In the genomic region with DNA sequence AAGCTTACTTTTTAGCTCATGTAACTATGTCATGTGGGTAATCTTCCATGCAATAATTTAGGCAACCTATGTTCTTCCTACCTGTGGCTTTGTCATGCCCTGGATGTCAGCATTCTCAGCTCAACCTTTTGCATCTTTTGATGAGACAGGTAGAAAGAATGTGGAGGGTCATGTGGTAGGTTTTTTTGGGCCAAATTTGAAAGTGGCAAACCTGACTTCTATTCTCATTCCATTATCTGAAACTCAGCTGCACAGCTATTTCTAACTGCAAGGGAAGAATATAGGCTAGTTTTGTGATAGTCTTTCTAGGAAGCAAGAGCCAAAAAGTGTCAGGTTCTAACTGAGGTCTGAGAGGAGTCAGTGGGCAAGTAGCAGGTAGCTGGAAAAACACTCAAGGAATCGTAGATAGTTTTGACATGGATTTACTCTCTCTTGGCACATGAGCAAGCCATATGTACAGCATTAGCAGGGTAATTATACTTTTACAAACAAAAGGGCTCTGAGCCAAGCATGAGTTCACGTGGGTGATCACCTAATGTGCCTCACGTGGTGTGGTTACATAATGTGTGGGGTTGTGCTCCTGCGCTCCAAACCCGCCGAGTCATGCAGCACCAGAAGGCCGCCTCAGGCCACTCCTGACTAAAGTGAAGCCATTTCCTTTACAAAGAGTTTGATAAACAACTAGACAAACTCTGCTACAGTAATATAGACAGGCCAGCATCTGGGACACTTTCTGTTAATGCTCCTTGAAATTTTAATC, we compare ENCODE assay signal across 15 cellular contexts.
DNase-seq lines count a peak whose midpoint lies in the region; ATAC-seq and TF ChIP-seq lines count a peak whose summit lies in the region.
"Had no signal": no experiment of that assay in that cellular context is flagged by ENCODE, and none has a peak within 500 bp of the region (broad histone marks: within the 10 kb centered on the region; RNA-seq: fewer than 3 reads in every experiment).

No MANE protein-coding gene starts in this region.

- H3K27ac ChIP-seq in upper lobe of right lung (no peak overlapping the region), MM.1S (ENCODE audit: low read length) (no peak overlapping the region)
- H3K27ac ChIP-seq: colonic mucosa had no signal

- TF ChIP-seq CTCF in astrocyte of the spinal cord (IDR thresholded peaks at IDR 0.05; ENCODE audit: low read depth, low read length), result no peak
- TF ChIP-seq CTCF in upper lobe of right lung (IDR thresholded peaks at IDR 0.05), result no peak
- no peak for TF ChIP-seq CTCF in MM.1S (IDR thresholded peaks at IDR 0.05; ENCODE audit: low read length)

- DNase-seq in DMS 273 treated with DMSO at 0.1 percent for 48 hours (lab: John Stamatoyannopoulos, UW), result peak; percentile 97
- DNase-seq in NAMALWA (ENCODE audit: low spot score), result peak; percentile 31
- DNase-seq in astrocyte of the spinal cord (ENCODE audit: low read depth, low spot score), result peak; percentile 22
- peak; percentile 71 for DNase-seq in islet precursor cell
- DNase-seq in upper lobe of right lung, result no peak
- no peak for DNase-seq in SIG-M5 treated with dmso at 0.1 percent for 504 hours (lab: John Stamatoyannopoulos, UW; ENCODE audit: unreplicated experiment)
- no peak for DNase-seq in MV-4-11 (lab: John Stamatoyannopoulos, UW)
- DNase-seq in MM.1S, result no peak
- DNase-seq: activated CD8-positive, alpha-beta memory T cell treated with anti-CD3 and anti-CD28 coated beads, Interleukin-2, amount 50 U/mL, for 48 hours; activated naive CD8-positive, alpha-beta T cell treated with anti-CD3 and anti-CD28 coated beads, Interleukin-2, amount 10 ng/mL, durations not matched to agents 7 days and 5 days; colonic mucosa; NCI-H1105 treated with DMSO at 0.1 percent for 48 hours; nephron progenitor cell had no signal

- no peaks in the 10 kb centered on the region for H4K20me1 ChIP-seq in MM.1S (ENCODE audit: insufficient read depth, low read length)

- H3K4me1 ChIP-seq in upper lobe of right lung (no peaks in the 10 kb centered on the region), MM.1S (ENCODE audit: low read length) (no peaks in the 10 kb centered on the region)
- H3K4me1 ChIP-seq: colonic mucosa had no signal

- ATAC-seq in upper lobe of right lung, result no peak
- ATAC-seq: SK-N-SH treated with all-trans-retinoic acid at 6 μM for 48 hours, WTC11 had no signal

- no peak overlapping the region for H2AFZ ChIP-seq in MM.1S (ENCODE audit: low read length)

- H3K4me2 ChIP-seq in MM.1S (ENCODE audit: low read depth, low read length), result no peak overlapping the region

- in situ Hi-C loops in astrocyte of the spinal cord (cut with HindIII; ENCODE audit: low sequenced_read_pairs), result no loop called here

- H3K9me2 ChIP-seq in MM.1S (replicated peaks; ENCODE audit: insufficient read depth, low read length), result no peaks in the 10 kb centered on the region

- H3K4me3 ChIP-seq in astrocyte of the spinal cord (ENCODE audit: low read depth, low read length), result no peak overlapping the region
- no peak overlapping the region for H3K4me3 ChIP-seq in upper lobe of right lung
- H3K4me3 ChIP-seq in MM.1S (ENCODE audit: low read length), result no peak overlapping the region
- H3K4me3 ChIP-seq: colonic mucosa had no signal

- H3K27me3 ChIP-seq in upper lobe of right lung, result no peaks in the 10 kb centered on the region
- H3K27me3 ChIP-seq in MM.1S (replicated peaks; ENCODE audit: insufficient read depth, low read length), result no peaks in the 10 kb centered on the region
- H3K27me3 ChIP-seq: colonic mucosa had no signal

- intact Hi-C loops in upper lobe of right lung (cut with DNase I), result no loop called here

- H3K9me3 ChIP-seq in upper lobe of right lung, result no peaks in the 10 kb centered on the region
- no peaks in the 10 kb centered on the region for H3K9me3 ChIP-seq in MM.1S (replicated peaks; ENCODE audit: insufficient read depth, low read length)
- H3K9me3 ChIP-seq: colonic mucosa had no signal

- H3K9ac ChIP-seq in MM.1S (ENCODE audit: low read length), result no peak overlapping the region

- H3K36me3 ChIP-seq in upper lobe of right lung (no peaks in the 10 kb centered on the region), MM.1S (replicated peaks; ENCODE audit: insufficient read depth, low read length) (no peaks in the 10 kb centered on the region)
- H3K36me3 ChIP-seq: colonic mucosa had no signal

- H3F3A ChIP-seq in MM.1S (ENCODE audit: insufficient read depth, low read length), result no peaks in the 10 kb centered on the region

- no peaks in the 10 kb centered on the region for H3K79me2 ChIP-seq in MM.1S (ENCODE audit: low read length)

Comparison
In these comparisons a context has a peak if more than half of its experiments do, and no peak if none do; other contexts are left out.
1. DNase-seq: peak in DMS 273 treated with DMSO at 0.1 percent for 48 hours (single experiment), NAMALWA (single experiment), astrocyte of the spinal cord (single experiment) and islet precursor cell (single experiment); none in upper lobe of right lung (single experiment), SIG-M5 treated with dmso at 0.1 percent for 504 hours (single experiment), MV-4-11 (single experiment) and MM.1S (single experiment).